In the genomic region with DNA sequence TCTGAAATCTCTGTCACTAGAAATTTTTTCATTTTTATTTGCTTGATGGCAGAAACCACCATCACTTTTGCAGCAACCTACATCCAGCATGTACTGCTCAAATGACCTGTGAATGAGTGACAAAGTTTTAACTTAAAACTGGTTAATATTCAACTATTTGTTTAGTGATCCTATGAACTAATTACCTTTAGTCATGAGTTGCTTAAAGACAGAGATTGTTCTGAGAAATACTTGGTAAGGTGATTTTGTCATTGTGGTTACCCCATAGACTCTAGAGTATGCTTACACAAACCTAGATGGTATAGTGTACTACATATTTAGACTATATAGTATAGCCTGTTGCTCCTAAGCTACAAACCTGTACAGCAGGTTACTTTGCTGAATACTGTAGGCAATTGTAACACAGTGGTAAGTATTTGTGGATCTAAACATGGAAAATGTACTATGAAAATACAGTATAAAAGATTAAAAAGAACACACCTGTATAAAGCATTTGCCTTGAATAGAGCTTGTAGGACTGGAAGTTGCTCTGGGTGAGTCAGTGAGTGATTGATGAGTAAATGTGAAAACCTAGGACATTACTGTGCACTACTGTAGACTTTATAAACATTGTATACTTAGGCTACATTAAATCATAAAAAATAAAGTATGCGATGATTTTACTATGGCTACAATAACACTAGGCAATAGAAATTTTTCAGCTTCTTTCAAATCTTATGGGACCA, we compare ENCODE assay signal across 17 cellular contexts.
DNase-seq lines count a peak whose midpoint lies in the region; ATAC-seq and TF ChIP-seq lines count a peak whose summit lies in the region.
"Had no signal": no experiment of that assay in that cellular context is flagged by ENCODE, and none has a peak within 500 bp of the region (broad histone marks: within the 10 kb centered on the region; RNA-seq: fewer than 3 reads in every experiment).

No MANE protein-coding gene starts in this region.

- H3K4me3 Mint-ChIP-seq in Caco-2 (ENCODE audit: unreplicated experiment): no peak overlapping the region
- H3K4me3 Mint-ChIP-seq: activated naive CD8-positive, alpha-beta T cell treated with anti-CD3 and anti-CD28 coated beads, Interleukin-2, amount 10 ng/mL, durations not matched to agents 7 days and 5 days; HFFc6 had no signal

- no peaks in the 10 kb centered on the region for H3K27me3 Mint-ChIP-seq in Caco-2 (ENCODE audit: insufficient read depth, unreplicated experiment)
- H3K27me3 Mint-ChIP-seq: activated naive CD8-positive, alpha-beta T cell treated with anti-CD3 and anti-CD28 coated beads, Interleukin-2, amount 10 ng/mL, durations not matched to agents 7 days and 5 days had no signal

- 88% methylated on average over 1 of the region's 1 CpG for WGBS in esophagus muscularis mucosa

- TF ChIP-seq CTCF in epithelial cell of esophagus (IDR thresholded peaks at IDR 0.05; ENCODE audit: insufficient read depth, low read depth, low read length, missing control alignments) (no peak), Caco-2 (IDR thresholded peaks at IDR 0.05; ENCODE audit: insufficient read depth in 1 of 2, low read depth in 1 of 2, low read length in 1 of 2, severe bottlenecking in 1 of 2, unreplicated experiment in 1 of 2) (no peak), esophagus muscularis mucosa (IDR thresholded peaks at IDR 0.05) (no peak), breast epithelium (IDR thresholded peaks at IDR 0.05) (no peak)

- POLR2A ChIA-PET in Caco-2 (lab: Charles Lee): no interaction called here

- intact Hi-C loops in Caco-2 (cut with micrococcal nuclease; ENCODE audit: unreplicated experiment): loop anchor here (10.0 kb wide), 1 partner anchor 309 kb away; no protein-coding TSS in a partner anchor
- intact Hi-C loops in esophagus muscularis mucosa (cut with DNase I): no loop called here
- intact Hi-C loops in breast epithelium (cut with DNase I; ENCODE audit: low total_unique reads): no loop called here

- TF ChIP-seq POLR2A in esophagus muscularis mucosa (IDR thresholded peaks at IDR 0.05; ENCODE audit: low read depth): no peak
- no peak for TF ChIP-seq POLR2A in breast epithelium (IDR thresholded peaks at IDR 0.05)

- ATAC-seq in GM18520 (IDR thresholded peaks at IDR 0.05; ENCODE audit: unreplicated experiment): peak; percentile 65
- ATAC-seq in GM21515 (IDR thresholded peaks at IDR 0.05; ENCODE audit: unreplicated experiment): peak; percentile 73
- peak; percentile 98 for ATAC-seq in HG03097 (IDR thresholded peaks at IDR 0.05; ENCODE audit: low FRiP score, unreplicated experiment)
- ATAC-seq: esophagus mucosa had no signal

- H3K27me3 ChIP-seq in Caco-2 (replicated peaks; ENCODE audit: control insufficient read depth, insufficient read depth, low read length) (no peaks in the 10 kb centered on the region), esophagus muscularis mucosa (no peaks in the 10 kb centered on the region), breast epithelium (no peaks in the 10 kb centered on the region)
- H3K27me3 ChIP-seq: vagina had no signal

- CTCF ChIA-PET in Caco-2 (lab: Charles Lee): no interaction called here

- TF ChIP-seq EP300 in esophagus muscularis mucosa (IDR thresholded peaks at IDR 0.05): no peak

- H3K4me3 ChIP-seq in epithelial cell of esophagus (ENCODE audit: low read length) (no peak overlapping the region), Caco-2 (ENCODE audit: low read depth, low read length) (no peak overlapping the region), esophagus muscularis mucosa (no peak overlapping the region), breast epithelium (no peak overlapping the region)
- H3K4me3 ChIP-seq: vagina had no signal

- H3K36me3 ChIP-seq in Caco-2 (ENCODE audit: control insufficient read depth, insufficient read depth, low read length) (no peaks in the 10 kb centered on the region), esophagus muscularis mucosa (no peaks in the 10 kb centered on the region), breast epithelium (no peaks in the 10 kb centered on the region)
- H3K36me3 ChIP-seq: vagina had no signal

- no TSS peak for BruUV-seq in Caco-2 (replicated peaks; lab: Mats Ljungman, UMichigan)

- H3K4me1 ChIP-seq in Caco-2 (peaks cover 10% of the 10 kb centered on the region), esophagus muscularis mucosa (no peaks in the 10 kb centered on the region), breast epithelium (no peaks in the 10 kb centered on the region)
- H3K4me1 ChIP-seq: vagina had no signal

- H3K27ac ChIP-seq in esophagus muscularis mucosa (replicated peaks in 1 of 4) (no peak overlapping the region), breast epithelium (no peak overlapping the region)
- H3K27ac ChIP-seq: vagina had no signal

- peaks cover 6% of the 10 kb centered on the region for H3K4me1 Mint-ChIP-seq in Caco-2 (ENCODE audit: low read depth, unreplicated experiment)
- H3K4me1 Mint-ChIP-seq: activated naive CD8-positive, alpha-beta T cell treated with anti-CD3 and anti-CD28 coated beads, Interleukin-2, amount 10 ng/mL, durations not matched to agents 7 days and 5 days had no signal

- H3K36me3 Mint-ChIP-seq in Caco-2 (ENCODE audit: insufficient read depth, unreplicated experiment): no peaks in the 10 kb centered on the region
- H3K36me3 Mint-ChIP-seq: activated naive CD8-positive, alpha-beta T cell treated with anti-CD3 and anti-CD28 coated beads, Interleukin-2, amount 10 ng/mL, durations not matched to agents 7 days and 5 days had no signal

- peak; percentile 58 for DNase-seq in epithelial cell of esophagus (ENCODE audit: low read depth)
- no peak for DNase-seq in Caco-2
- no peak for DNase-seq in HUDEP-2 (lab: John Stamatoyannopoulos, UW; ENCODE audit: unreplicated experiment in 76 of 76)
- no peak for DNase-seq in esophagus muscularis mucosa (ENCODE audit: extremely low spot score)
- no peak for DNase-seq in breast epithelium (ENCODE audit: low spot score in 2 of 2)
- DNase-seq: activated naive CD8-positive, alpha-beta T cell treated with anti-CD3 and anti-CD28 coated beads, Interleukin-2, amount 10 ng/mL, durations not matched to agents 7 days and 5 days; DND-41; HFFc6; NCI-H1436 treated with DMSO at 0.1 percent for 48 hours; NCI-H774; posterior cingulate gyrus; stimulated activated CD4-positive, alpha-beta T cell treated with anti-CD3 and anti-CD28 coated beads, Interleukin-1b, Interleukin-23, amount 100 ng/mL, for 48 hours had no signal

- no peak overlapping the region for H3K27ac Mint-ChIP-seq in Caco-2 (ENCODE audit: unreplicated experiment)
- H3K27ac Mint-ChIP-seq: activated naive CD8-positive, alpha-beta T cell treated with anti-CD3 and anti-CD28 coated beads, Interleukin-2, amount 10 ng/mL, durations not matched to agents 7 days and 5 days; HFFc6 had no signal

- H3K9me3 ChIP-seq in Caco-2 (no peaks in the 10 kb centered on the region), esophagus muscularis mucosa (no peaks in the 10 kb centered on the region), breast epithelium (peaks cover 4 to 11% of the 10 kb centered on the region in 2 donors)
- H3K9me3 ChIP-seq: vagina had no signal

- peaks cover 27% of the 10 kb centered on the region for H3K9me3 Mint-ChIP-seq in Caco-2 (ENCODE audit: unreplicated experiment)
